In genomic region chr14:105532735-105533141, GRCh38 we compare ENCODE assay signal across 9 cellular contexts. TPM values are rescaled to one million over a fixed set of nuclear protein-coding genes. Genes with fewer than 3 reads are reported as not detected.
DNase-seq lines count a peak whose midpoint lies in the region; ATAC-seq and TF ChIP-seq lines count a peak whose summit lies in the region.
"Had no signal": no experiment of that assay in that cellular context is flagged by ENCODE, and none has a peak within 500 bp of the region (broad histone marks: within the 10 kb centered on the region; RNA-seq: fewer than 3 reads in every experiment).

No MANE protein-coding gene starts in this region.

- H3K4me1 ChIP-seq in vagina (peaks cover 11% of the 10 kb centered on the region), mesendoderm (ENCODE audit: control insufficient read depth, low read depth, low read length) (no peaks in the 10 kb centered on the region)

- intact Hi-C loops in vagina (cut with DNase I), result no loop called here

- H3K4me3 ChIP-seq in vagina, result no peak overlapping the region
- no peak overlapping the region for H3K4me3 ChIP-seq in mesendoderm (ENCODE audit: low read length)

- H3K27ac ChIP-seq in vagina, result no peak overlapping the region
- H3K27ac ChIP-seq in mesendoderm (ENCODE audit: low read depth, low read length), result no peak overlapping the region

- H3K23ac ChIP-seq in mesendoderm (ENCODE audit: low read length), result no peak overlapping the region

- H3K9ac ChIP-seq in mesendoderm (ENCODE audit: low read length), result no peak overlapping the region

- H3K4me1 Mint-ChIP-seq in naive B cell, result peaks cover 32 to 50% (median 37%) of the 10 kb centered on the region in 3 donors

- no peaks in the 10 kb centered on the region for H3K27me3 ChIP-seq in vagina
- no peaks in the 10 kb centered on the region for H3K27me3 ChIP-seq in mesendoderm (ENCODE audit: insufficient read depth, low read length, poor library complexity)

- no peak overlapping the region for H3K4me2 ChIP-seq in mesendoderm (ENCODE audit: low read length)

- H3K4ac ChIP-seq in mesendoderm (ENCODE audit: low read depth, low read length), result no peak overlapping the region

- no peaks in the 10 kb centered on the region for H3K9me3 Mint-ChIP-seq in naive B cell
- H3K9me3 Mint-ChIP-seq: natural killer cell had no signal

- H3K79me2 ChIP-seq in mesendoderm (ENCODE audit: control insufficient read depth, insufficient read depth, low read length), result no peaks in the 10 kb centered on the region

- H3K79me1 ChIP-seq in mesendoderm (ENCODE audit: low read length), result no peaks in the 10 kb centered on the region

- peak overlapping the region; percentile 62 to 93 (median 80) for H3K27ac Mint-ChIP-seq in naive B cell
- H3K27ac Mint-ChIP-seq: natural killer cell had no signal

- peaks cover 0 to 3% (median 0%) of the 10 kb centered on the region in 3 donors for H3K27me3 Mint-ChIP-seq in naive B cell

- no peaks in the 10 kb centered on the region for H3K9me3 ChIP-seq in vagina

- no peak overlapping the region for H2AK5ac ChIP-seq in mesendoderm (ENCODE audit: low read length)

- no peak for TF ChIP-seq CTCF in vagina (IDR thresholded peaks at IDR 0.05)

- H3K18ac ChIP-seq in mesendoderm (ENCODE audit: low read length), result no peak overlapping the region

- H3K4me3 Mint-ChIP-seq in naive B cell, result peak overlapping the region; percentile 59 to 91 (median 78)
- H3K4me3 Mint-ChIP-seq: natural killer cell had no signal

- no peaks in the 10 kb centered on the region for H3K36me3 ChIP-seq in vagina
- H3K36me3 ChIP-seq in mesendoderm (ENCODE audit: control insufficient read depth, insufficient read depth, low read length), result no peaks in the 10 kb centered on the region

- DNase-seq in EH (ENCODE audit: low read depth) (peak; percentile 42), UCSD-AML1 (lab: John Stamatoyannopoulos, UW; ENCODE audit: unreplicated experiment) (peak; percentile 40), naive B cell (peak; percentile 65), vagina (ENCODE audit: extremely low spot score in 2 of 2) (no peak), mesendoderm (no peak)
- DNase-seq: natural killer cell had no signal

- ATAC-seq in HG03139 (IDR thresholded peaks at IDR 0.05; ENCODE audit: unreplicated experiment), result peak; percentile 41
- peak; percentile 45 to 49 for ATAC-seq in naive B cell (ENCODE audit: low read depth in 2 of 2)
- ATAC-seq in GM21381 (IDR thresholded peaks at IDR 0.05; ENCODE audit: unreplicated experiment), result no peak
- no peak for ATAC-seq in HG03457 (IDR thresholded peaks at IDR 0.05; ENCODE audit: unreplicated experiment)
- ATAC-seq: natural killer cell had no signal

- no peak overlapping the region for H2BK120ac ChIP-seq in mesendoderm (ENCODE audit: low read depth, low read length)

- H2BK15ac ChIP-seq in mesendoderm (replicated peaks; ENCODE audit: low read depth), result no peak overlapping the region

- no peaks in the 10 kb centered on the region for H3K36me3 Mint-ChIP-seq in naive B cell
- H3K36me3 Mint-ChIP-seq: natural killer cell had no signal

- no peak overlapping the region for H4K8ac ChIP-seq in mesendoderm (ENCODE audit: low read depth, low read length)

- H3K56ac ChIP-seq in mesendoderm (ENCODE audit: low read length), result no peak overlapping the region

- no peak for TF ChIP-seq POLR2A in vagina (IDR thresholded peaks at IDR 0.05)

- H4K5ac ChIP-seq in mesendoderm (ENCODE audit: low read length), result no peak overlapping the region

- no peak overlapping the region for H2BK5ac ChIP-seq in mesendoderm (ENCODE audit: low read length)

- WGBS in mesendoderm (ENCODE audit: extremely low coverage, insufficient coverage, low lambda C conversion rate), result no CpG with 5 or more reads among the region's 10 CpGs

RNA-seq across cellular contexts. Expression of gene TMEM121, which starts 6.4 kb away (rescaled TPM):
- 1 to 10 TPM; 1.4 to 3.3 (median 1.9) TPM for polyA plus RNA-seq in naive B cell (ENCODE audit: low read depth in 6 of 6)
- total RNA-seq in vagina, result 9.3 TPM
- 0.06 TPM for polyA plus RNA-seq in mesendoderm (2013, experiment 1 of 2)
- 0.04 TPM for polyA plus RNA-seq in mesendoderm (2013, experiment 2 of 2)

RNA-seq across cellular contexts. Expression of gene TEDC1, which starts 41.7 kb away (rescaled TPM):
- 10 to 100 TPM in 3 of 6 donors, 1 to 10 TPM in 3; 3.5 to 13.6 (median 8.3) TPM for polyA plus RNA-seq in naive B cell (ENCODE audit: low read depth in 6 of 6)
- total RNA-seq in vagina, result 5.9 TPM
- 4.5 TPM for polyA plus RNA-seq in mesendoderm (2013, experiment 1 of 2)
- 3.9 TPM for polyA plus RNA-seq in mesendoderm (2013, experiment 2 of 2)

RNA-seq across cellular contexts. Expression of gene CRIP1, which starts 46.1 kb away (rescaled TPM):
- 100 to 1,000 TPM; 115 to 495 (median 235) TPM for polyA plus RNA-seq in naive B cell (ENCODE audit: low read depth in 6 of 6)
- total RNA-seq in vagina, result 7.6 TPM
- 8.8 TPM for polyA plus RNA-seq in mesendoderm (2013, experiment 1 of 2)
- polyA plus RNA-seq in mesendoderm (2013, experiment 2 of 2), result 8.3 TPM

RNA-seq across cellular contexts. Expression of gene CRIP2, which starts 58.1 kb away (rescaled TPM):
- 10 to 100 TPM in 2 of 6 donors, 1 to 10 TPM in 4; 2.0 to 27.3 (median 8.4) TPM for polyA plus RNA-seq in naive B cell (ENCODE audit: low read depth in 6 of 6)
- 126 TPM for total RNA-seq in vagina
- polyA plus RNA-seq in mesendoderm (2013, experiment 1 of 2), result 8.3 TPM
- polyA plus RNA-seq in mesendoderm (2013, experiment 2 of 2), result 7.8 TPM

Comparison
In these comparisons a context has a peak if more than half of its experiments do, and no peak if none do; other contexts are left out.
1. DNase-seq: peak in EH (single experiment), UCSD-AML1 (single experiment) and naive B cell (single experiment); none in vagina (0 of 2) and mesendoderm (single experiment).
2. ATAC-seq: peak in HG03139 (single experiment) and naive B cell (2 of 2); none in GM21381 (single experiment) and HG03457 (single experiment).